ENCODE assay signal across 25 cellular contexts in genomic region chr13:28049215-28049614, GRCh38. TPM values are rescaled to one million over a fixed set of nuclear protein-coding genes. Genes with fewer than 3 reads are reported as not detected.
DNase-seq lines count a peak whose midpoint lies in the region; ATAC-seq and TF ChIP-seq lines count a peak whose summit lies in the region.
"Had no signal": no experiment of that assay in that cellular context is flagged by ENCODE, and none has a peak within 500 bp of the region (broad histone marks: within the 10 kb centered on the region; RNA-seq: fewer than 3 reads in every experiment).

No MANE protein-coding gene starts in this region.

- peak overlapping the region; percentile 48; the same call in 1 of the 2 replicates for H2AFZ ChIP-seq in MM.1S (ENCODE audit: low read length)

- H3K27ac Mint-ChIP-seq in naive B cell, result peak overlapping the region; percentile 84 to 95 (median 92)
- H3K27ac Mint-ChIP-seq: activated CD4-positive, alpha-beta T cell treated with anti-CD3 and anti-CD28 coated beads, Interleukin-2, amount 10 ng/mL, durations not matched to agents 24 days and 14 days; activated naive CD4-positive, alpha-beta T cell treated with anti-CD3 and anti-CD28 coated beads, Interleukin-2, amount 50 U/mL, for 24 hours; activated T-helper 1 cell treated with anti-CD3 and anti-CD28 coated beads, Interleukin-12 subunit alpha, Interleukin-12 subunit beta, Interleukin-2, Interleukin-4 antibody, amounts not matched to agents 30 ng/mL and 10 ng/mL and 1 ng/mL, durations not matched to agents 14 hours and 24 hours and 36 hours; dendritic cell treated with granulocyte-macrophage colony-stimulating factor and Interleukin-4, amounts not matched to agents 40 ng/mL and 50 ng/mL, for 4 days; type B pancreatic cell had no signal

- H3K36me3 Mint-ChIP-seq in naive B cell, result no peaks in the 10 kb centered on the region
- H3K36me3 Mint-ChIP-seq: activated naive CD4-positive, alpha-beta T cell treated with anti-CD3 and anti-CD28 coated beads, Interleukin-2, amount 50 U/mL, for 24 hours; naive thymus-derived CD8-positive, alpha-beta T cell; type B pancreatic cell had no signal

- H3K27me3 Mint-ChIP-seq in naive B cell, result no peaks in the 10 kb centered on the region
- H3K27me3 Mint-ChIP-seq: dendritic cell treated with granulocyte-macrophage colony-stimulating factor and Interleukin-4, amounts not matched to agents 40 ng/mL and 50 ng/mL, for 4 days; naive thymus-derived CD8-positive, alpha-beta T cell had no signal

- peak overlapping the region in 4 of 8 donors; percentile 60 to 78 (median 67) for H3K4me3 Mint-ChIP-seq in naive B cell
- H3K4me3 Mint-ChIP-seq: activated CD4-positive, alpha-beta T cell treated with anti-CD3 and anti-CD28 coated beads, Interleukin-2, amount 10 ng/mL, durations not matched to agents 24 days and 14 days; activated naive CD4-positive, alpha-beta T cell treated with anti-CD3 and anti-CD28 coated beads, Interleukin-2, amount 50 U/mL, for 24 hours; activated T-helper 1 cell treated with anti-CD3 and anti-CD28 coated beads, Interleukin-12 subunit alpha, Interleukin-12 subunit beta, Interleukin-2, Interleukin-4 antibody, amounts not matched to agents 30 ng/mL and 10 ng/mL and 1 ng/mL, durations not matched to agents 14 hours and 24 hours and 36 hours; dendritic cell treated with granulocyte-macrophage colony-stimulating factor and Interleukin-4, amounts not matched to agents 40 ng/mL and 50 ng/mL, for 4 days; naive thymus-derived CD8-positive, alpha-beta T cell; type B pancreatic cell had no signal

- H3K9me2 ChIP-seq in MM.1S (replicated peaks; ENCODE audit: insufficient read depth, low read length), result no peaks in the 10 kb centered on the region

- H3K27ac ChIP-seq in MM.1S (ENCODE audit: low read length), result no peak overlapping the region; the same call in 1 of the 2 replicates
- H3K27ac ChIP-seq: ovary, right atrium auricular region, SJSA1 had no signal

- H3K4me1 Mint-ChIP-seq in naive B cell, result peaks cover 34 to 55% (median 46%) of the 10 kb centered on the region in 3 donors

- TF ChIP-seq CTCF in GM12865 (IDR thresholded peaks at IDR 0.05; ENCODE audit: insufficient read depth, low read depth, low read length, missing control alignments) (no peak), MM.1S (IDR thresholded peaks at IDR 0.05; ENCODE audit: low read length) (no peak)

- no peaks in the 10 kb centered on the region for H3K79me2 ChIP-seq in MM.1S (ENCODE audit: low read length)

- peak; percentile 66 for DNase-seq in GM12865 (ENCODE audit: low read depth)
- no peak for DNase-seq in MM.1S
- DNase-seq in NCI-H748 treated with DMSO at 0.1 percent for 48 hours (lab: John Stamatoyannopoulos, UW), result peak; percentile 69
- no peak for DNase-seq in naive B cell
- DNase-seq in HuH-7 (ENCODE audit: low spot score), result no peak
- no peak for DNase-seq in DMS79 (lab: John Stamatoyannopoulos, UW)
- DNase-seq: ACHN; activated CD4-positive, alpha-beta T cell treated with anti-CD3 and anti-CD28 coated beads, Interleukin-2, amount 10 ng/mL, durations not matched to agents 24 days and 14 days; anterior cingulate cortex; C1 segment of cervical spinal cord; GOT3; left cardiac atrium; naive thymus-derived CD8-positive, alpha-beta T cell; NCI-H1436 treated with DMSO at 0.1 percent for 48 hours; NK-92 treated with Interleukin-12 subunit alpha and Interleukin-12 subunit beta, amount 100 ng/mL, for 24 hours; ovary; stimulated activated CD4-positive, alpha-beta T cell treated with anti-CD3 and anti-CD28 coated beads, Interleukin-12 subunit alpha, Interleukin-12 subunit beta, amount 100 ng/mL, for 4 hours had no signal

- peak overlapping the region; percentile 39; the same call in 1 of the 2 replicates for H3K4me3 ChIP-seq in GM12865 (ENCODE audit: low read depth, low read length)
- no peak overlapping the region for H3K4me3 ChIP-seq in MM.1S (ENCODE audit: low read length)
- H3K4me3 ChIP-seq: ovary, right atrium auricular region, SJSA1 had no signal

- no peaks in the 10 kb centered on the region for H4K20me1 ChIP-seq in MM.1S (ENCODE audit: insufficient read depth, low read length)

- H3K36me3 ChIP-seq in MM.1S (replicated peaks; ENCODE audit: insufficient read depth, low read length), result no peaks in the 10 kb centered on the region
- H3K36me3 ChIP-seq: ovary, right atrium auricular region, SJSA1 had no signal

- H3K4me2 ChIP-seq in MM.1S (ENCODE audit: low read depth, low read length), result peak overlapping the region; percentile 63

- no peak overlapping the region for H3K9ac ChIP-seq in MM.1S (ENCODE audit: low read length)

- H3F3A ChIP-seq in MM.1S (ENCODE audit: insufficient read depth, low read length), result 0 out of 2 replicates have a peak, but pooled peaks cover 2% of the 10 kb centered on the region

- ATAC-seq in naive B cell (ENCODE audit: low read depth in 2 of 2) (peak in 1 of 2 donors; percentile 13), HG03025 (IDR thresholded peaks at IDR 0.05; ENCODE audit: low FRiP score, unreplicated experiment) (no peak), HG03439 (IDR thresholded peaks at IDR 0.05; ENCODE audit: unreplicated experiment) (no peak)
- ATAC-seq: left cardiac atrium; naive thymus-derived CD8-positive, alpha-beta T cell had no signal

- no peaks in the 10 kb centered on the region for H3K27me3 ChIP-seq in MM.1S (replicated peaks; ENCODE audit: insufficient read depth, low read length)
- H3K27me3 ChIP-seq: ovary, right atrium auricular region, SJSA1 had no signal

- H3K4me1 ChIP-seq in MM.1S (ENCODE audit: low read length), result peaks cover 18% of the 10 kb centered on the region
- H3K4me1 ChIP-seq: right atrium auricular region, SJSA1 had no signal

- no peaks in the 10 kb centered on the region for H3K9me3 Mint-ChIP-seq in naive B cell
- H3K9me3 Mint-ChIP-seq: activated CD4-positive, alpha-beta T cell treated with anti-CD3 and anti-CD28 coated beads, Interleukin-2, amount 10 ng/mL, durations not matched to agents 24 days and 14 days; activated naive CD4-positive, alpha-beta T cell treated with anti-CD3 and anti-CD28 coated beads, Interleukin-2, amount 50 U/mL, for 24 hours; activated T-helper 1 cell treated with anti-CD3 and anti-CD28 coated beads, Interleukin-12 subunit alpha, Interleukin-12 subunit beta, Interleukin-2, Interleukin-4 antibody, amounts not matched to agents 30 ng/mL and 10 ng/mL and 1 ng/mL, durations not matched to agents 14 hours and 24 hours and 36 hours; dendritic cell treated with granulocyte-macrophage colony-stimulating factor and Interleukin-4, amounts not matched to agents 40 ng/mL and 50 ng/mL, for 4 days; naive thymus-derived CD8-positive, alpha-beta T cell; type B pancreatic cell had no signal

- H3K9me3 ChIP-seq in MM.1S (replicated peaks; ENCODE audit: insufficient read depth, low read length), result no peaks in the 10 kb centered on the region
- H3K9me3 ChIP-seq: ovary, right atrium auricular region, SJSA1 had no signal

RNA-seq across cellular contexts. Expression of gene FLT3, which starts 51.2 kb away (rescaled TPM):
- polyA plus RNA-seq in naive B cell (ENCODE audit: low read depth in 6 of 6), result under 1 TPM in 3 of 6 donors, not detected in 3; 0.08 to 0.47 (median 0.36) TPM
- polyA plus RNA-seq: naive thymus-derived CD8-positive, alpha-beta T cell had no signal

Comparison
In these comparisons a context has a peak if more than half of its experiments do, and no peak if none do; other contexts are left out.
1. DNase-seq: peak in GM12865 (single experiment) and NCI-H748 treated with DMSO at 0.1 percent for 48 hours (single experiment); none in MM.1S (single experiment), naive B cell (single experiment), HuH-7 (single experiment) and DMS79 (single experiment).